ENCODE assay signal across 22 cellular contexts in the genomic region with DNA sequence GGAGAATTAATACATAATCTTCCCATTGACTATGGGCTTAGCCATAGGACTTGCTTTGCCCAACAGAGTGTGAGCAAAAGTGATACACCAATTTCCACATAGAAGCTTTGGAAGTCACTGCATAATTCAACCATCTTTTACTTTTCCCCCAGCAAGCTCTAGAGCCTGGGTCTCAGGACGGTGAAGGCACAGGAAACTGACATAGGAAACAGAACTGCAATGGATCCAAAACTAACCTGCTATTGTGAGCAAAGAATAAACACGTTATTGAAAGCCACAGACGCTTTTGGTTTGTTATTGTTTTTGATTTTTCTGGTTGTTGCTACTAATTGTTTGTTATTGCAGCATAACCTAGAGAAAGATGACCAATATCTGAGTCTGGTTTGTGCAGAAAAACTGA. TPM values are rescaled to one million over a fixed set of nuclear protein-coding genes. Genes with fewer than 3 reads are reported as not detected.
DNase-seq lines count a peak whose midpoint lies in the region; ATAC-seq, FAIRE-seq and TF ChIP-seq lines count a peak whose summit lies in the region.
"Had no signal": no experiment of that assay in that cellular context is flagged by ENCODE, and none has a peak within 500 bp of the region (broad histone marks: within the 10 kb centered on the region; RNA-seq: fewer than 3 reads in every experiment).

No MANE protein-coding gene starts in this region.

- peak overlapping the region; percentile 59 for H3K27ac ChIP-seq in lower lobe of right lung
- H3K27ac ChIP-seq: HL-60, neural progenitor cell had no signal

- H3F3A ChIP-seq in Loucy (ENCODE audit: low read depth), result no peaks in the 10 kb centered on the region

- H4K20me1 ChIP-seq in Loucy (ENCODE audit: insufficient read depth, low read length, poor library complexity, severe bottlenecking), result no peaks in the 10 kb centered on the region

- no peaks in the 10 kb centered on the region for H3K27me3 ChIP-seq in Loucy (ENCODE audit: insufficient read depth, low read length, poor library complexity, severe bottlenecking)
- no peaks in the 10 kb centered on the region for H3K27me3 ChIP-seq in lower lobe of right lung (ENCODE audit: low read depth)
- H3K27me3 ChIP-seq: heart left ventricle, neural progenitor cell had no signal

- H3K4me2 ChIP-seq in Loucy (ENCODE audit: low read depth, low read length, poor library complexity, severe bottlenecking), result no peak overlapping the region
- H3K4me2 ChIP-seq: neural progenitor cell had no signal

- H3K79me2 ChIP-seq in Loucy (ENCODE audit: insufficient read depth, low read length), result no peaks in the 10 kb centered on the region

- H3K36me3 Mint-ChIP-seq in brain (no peaks in the 10 kb centered on the region), type B pancreatic cell (peaks cover 3% of the 10 kb centered on the region)
- H3K36me3 Mint-ChIP-seq in natural killer cell treated with Interleukin-12 subunit alpha and Interleukin-12 subunit beta and Interleukin-15 and Interleukin-18, amount 100 ng/mL, for 72 hours, result no peaks in the 10 kb centered on the region
- H3K36me3 Mint-ChIP-seq: neural progenitor cell had no signal

- TF ChIP-seq CTCF in Loucy (conservative IDR thresholded peaks at IDR 0.05; ENCODE audit: low read length) (no peak), brain (conservative IDR thresholded peaks at IDR 0.05) (no peak), lower lobe of right lung (IDR thresholded peaks at IDR 0.05) (no peak), type B pancreatic cell (conservative IDR thresholded peaks at IDR 0.05) (no peak)

- H3K9me3 ChIP-seq in Loucy (ENCODE audit: insufficient read depth, low read depth, low read length), result no peaks in the 10 kb centered on the region
- H3K9me3 ChIP-seq in lower lobe of right lung, result no peaks in the 10 kb centered on the region
- H3K9me3 ChIP-seq: Caco-2, heart left ventricle had no signal

- H3K9me3 Mint-ChIP-seq in brain (no peaks in the 10 kb centered on the region), type B pancreatic cell (peaks cover 5% of the 10 kb centered on the region)
- no peaks in the 10 kb centered on the region for H3K9me3 Mint-ChIP-seq in natural killer cell treated with Interleukin-12 subunit alpha and Interleukin-12 subunit beta and Interleukin-15 and Interleukin-18, amount 100 ng/mL, for 72 hours
- H3K9me3 Mint-ChIP-seq: activated B cell treated with CpG ODN at 0.5 μM for 24 hours, neural progenitor cell had no signal

- H2AFZ ChIP-seq in Loucy (ENCODE audit: low read length), result 0 out of 2 replicates have a peak overlapping the region, but pooled peaks have one; percentile 3
- H2AFZ ChIP-seq: neural progenitor cell had no signal

- H3K27me3 Mint-ChIP-seq in brain, result no peaks in the 10 kb centered on the region
- H3K27me3 Mint-ChIP-seq in type B pancreatic cell, result peaks cover 4% of the 10 kb centered on the region
- no peaks in the 10 kb centered on the region for H3K27me3 Mint-ChIP-seq in natural killer cell treated with Interleukin-12 subunit alpha and Interleukin-12 subunit beta and Interleukin-15 and Interleukin-18, amount 100 ng/mL, for 72 hours
- H3K27me3 Mint-ChIP-seq: activated B cell treated with CpG ODN at 0.5 μM for 24 hours had no signal

- H3K9ac ChIP-seq in Loucy (ENCODE audit: low read depth, low read length, poor library complexity, severe bottlenecking), result no peak overlapping the region
- H3K9ac ChIP-seq: neural progenitor cell had no signal

- H3K4me3 ChIP-seq in Loucy (ENCODE audit: low read length, poor library complexity, severe bottlenecking), result no peak overlapping the region
- no peak overlapping the region for H3K4me3 ChIP-seq in lower lobe of right lung
- H3K4me3 ChIP-seq: heart left ventricle, neural progenitor cell had no signal

- H3K4me1 Mint-ChIP-seq in brain (peaks cover 35% of the 10 kb centered on the region), type B pancreatic cell (ENCODE audit: unreplicated experiment) (peaks cover 21% of the 10 kb centered on the region)
- peaks cover 12 to 26% of the 10 kb centered on the region in 2 donors for H3K4me1 Mint-ChIP-seq in natural killer cell treated with Interleukin-12 subunit alpha and Interleukin-12 subunit beta and Interleukin-15 and Interleukin-18, amount 100 ng/mL, for 72 hours (ENCODE audit: low read depth in 2 of 2)
- H3K4me1 Mint-ChIP-seq: activated B cell treated with CpG ODN at 0.5 μM for 24 hours had no signal

- no peak for FAIRE-seq in HTR-8/SVneo (lab: Jason Lieb, UNC)
- FAIRE-seq: urothelium cell line had no signal

- H3K4me1 ChIP-seq in Loucy (ENCODE audit: insufficient read depth, low read length, poor library complexity, severe bottlenecking) (peaks cover 6% of the 10 kb centered on the region), lower lobe of right lung (peaks cover 24% of the 10 kb centered on the region)
- H3K4me1 ChIP-seq: Caco-2 had no signal

- peak overlapping the region in 3 of 5 experiments; percentile 84 to 93 (median 90) for H3K27ac Mint-ChIP-seq in brain
- peak overlapping the region; percentile 11 for H3K27ac Mint-ChIP-seq in type B pancreatic cell
- no peak overlapping the region for H3K27ac Mint-ChIP-seq in natural killer cell treated with Interleukin-12 subunit alpha and Interleukin-12 subunit beta and Interleukin-15 and Interleukin-18, amount 100 ng/mL, for 72 hours
- H3K27ac Mint-ChIP-seq: activated B cell treated with CpG ODN at 0.5 μM for 24 hours, neural progenitor cell had no signal

- DNase-seq in lower lobe of right lung (no peak), type B pancreatic cell (ENCODE audit: extremely low spot score, unreplicated experiment) (no peak), HTR-8/SVneo (ENCODE audit: insufficient read length, low spot score) (no peak)
- no peak for DNase-seq in natural killer cell treated with Interleukin-12 subunit alpha and Interleukin-12 subunit beta and Interleukin-15 and Interleukin-18, amount 100 ng/mL, for 72 hours (ENCODE audit: low spot score)
- DNase-seq: activated B cell treated with CpG ODN at 0.5 μM for 24 hours; activated CD8-positive, alpha-beta memory T cell treated with anti-CD3 and anti-CD28 coated beads for 24 hours; Caco-2; effector CD4-positive, alpha-beta T cell; EL; H7; NCI-H1048; NCI-H2081; NCI-H510A treated with DMSO at 0.1 percent for 48 hours; SHP77; stimulated activated naive CD4-positive, alpha-beta T cell had no signal

- no peak overlapping the region for H3K4me3 Mint-ChIP-seq in brain
- no peak overlapping the region for H3K4me3 Mint-ChIP-seq in type B pancreatic cell
- H3K4me3 Mint-ChIP-seq in natural killer cell treated with Interleukin-12 subunit alpha and Interleukin-12 subunit beta and Interleukin-15 and Interleukin-18, amount 100 ng/mL, for 72 hours, result no peak overlapping the region
- H3K4me3 Mint-ChIP-seq: activated B cell treated with CpG ODN at 0.5 μM for 24 hours, neural progenitor cell had no signal

- ATAC-seq in lower lobe of right lung (no peak), HG02938 (IDR thresholded peaks at IDR 0.05; ENCODE audit: unreplicated experiment) (no peak)
- ATAC-seq in natural killer cell treated with Interleukin-12 subunit alpha and Interleukin-12 subunit beta and Interleukin-15 and Interleukin-18, amount 100 ng/mL, for 72 hours, result no peak

- H3K36me3 ChIP-seq in Loucy (ENCODE audit: insufficient read depth, low read length), result no peaks in the 10 kb centered on the region
- no peaks in the 10 kb centered on the region for H3K36me3 ChIP-seq in lower lobe of right lung
- H3K36me3 ChIP-seq: heart left ventricle, neural progenitor cell had no signal

- H3K9me2 ChIP-seq in Loucy (replicated peaks; ENCODE audit: low read depth, low read length), result no peaks in the 10 kb centered on the region

- intact Hi-C loops in lower lobe of right lung (cut with DNase I), result no loop called here

RNA-seq across cellular contexts. Expression of a gene that starts 53.0 kb away (rescaled TPM):
- polyA plus RNA-seq in brain (ENCODE audit: insufficient read depth, low read depth, low replicate concordance), result 0.27 TPM
- total RNA-seq in lower lobe of right lung (2.2 TPM), type B pancreatic cell (ENCODE audit: low replicate concordance) (1.0 and 2.2 TPM in 2 replicates)
- total RNA-seq in natural killer cell treated with Interleukin-12 subunit alpha and Interleukin-12 subunit beta and Interleukin-15 and Interleukin-18, amount 100 ng/mL, for 72 hours, result 1 to 10 TPM; 1.1 to 1.6 TPM

Comparison
In these comparisons a context has a peak if more than half of its experiments do, and no peak if none do; other contexts are left out.
1. H3K27ac Mint-ChIP-seq: peak in brain (3 of 5) and type B pancreatic cell (single experiment); none in natural killer cell treated with Interleukin-12 subunit alpha and Interleukin-12 subunit beta and Interleukin-15 and Interleukin-18, amount 100 ng/mL, for 72 hours (0 of 2).